ENCODE assay signal across 31 cellular contexts in the genomic region with DNA sequence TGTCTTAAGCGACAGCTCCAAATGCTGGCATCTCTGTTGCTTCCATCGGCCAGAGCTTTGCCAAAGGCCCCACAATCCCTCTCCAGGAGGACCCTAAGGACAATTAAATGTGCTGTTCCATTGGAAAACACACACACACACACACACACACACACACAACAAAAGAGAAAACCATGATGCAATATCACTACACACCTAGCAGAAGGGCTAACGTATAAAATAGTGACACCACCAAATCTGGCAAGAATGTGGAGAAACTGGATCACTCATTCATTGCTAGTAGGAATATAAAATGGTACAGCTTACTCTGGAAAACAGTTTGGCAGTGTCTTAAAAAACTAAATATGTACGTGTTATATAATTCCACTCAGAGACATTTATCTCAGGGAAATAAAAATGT.
"Had no signal": no experiment of that assay in that cellular context is flagged by ENCODE, and none has a peak within 500 bp of the region (broad histone marks: within the 10 kb centered on the region; RNA-seq: fewer than 3 reads in every experiment).

No MANE protein-coding gene starts in this region.

- H3K27me3 ChIP-seq: body of pancreas, esophagus muscularis mucosa, gastrocnemius medialis had no signal

- H3K9me3 ChIP-seq: body of pancreas, esophagus muscularis mucosa, gastrocnemius medialis, heart left ventricle had no signal

- H3K36me3 ChIP-seq: esophagus muscularis mucosa, gastrocnemius medialis, heart left ventricle had no signal

- H3K9me3 Mint-ChIP-seq: activated CD8-positive, alpha-beta T cell treated with anti-CD3 and anti-CD28 coated beads for 36 hours; activated T-cell treated with anti-CD3 and anti-CD28 coated beads, Interleukin-2, amount 50 U/mL, for 4 hours; activated T-helper 17 cell treated with anti-CD3 and anti-CD28 coated beads, Interleukin-2, amount 50 U/mL, for 72 hours; T-helper 2 cell treated with Interferon-gamma antibody and Interleukin-4, amounts not matched to agents 5 μg/mL and 100 μg/mL, for 36 hours had no signal

- ATAC-seq: activated CD8-positive, alpha-beta T cell treated with anti-CD3 and anti-CD28 coated beads for 36 hours; activated T-cell treated with anti-CD3 and anti-CD28 coated beads, Interleukin-2, amount 50 U/mL, for 4 hours; activated T-helper 17 cell treated with anti-CD3 and anti-CD28 coated beads, Interleukin-2, amount 50 U/mL, for 72 hours; body of pancreas; foreskin keratinocyte; gastrocnemius medialis; heart left ventricle; T-helper 17 cell had no signal

- FAIRE-seq: colon, endometrium had no signal

- H3K4me1 ChIP-seq: body of pancreas, esophagus muscularis mucosa, foreskin keratinocyte, gastrocnemius medialis, heart left ventricle had no signal

- H3K4me3 ChIP-seq: body of pancreas, esophagus muscularis mucosa, gastrocnemius medialis, heart left ventricle had no signal

- H3K36me3 Mint-ChIP-seq: activated naive CD8-positive, alpha-beta T cell had no signal

- H3K27ac ChIP-seq: body of pancreas, esophagus muscularis mucosa, foreskin keratinocyte, gastrocnemius medialis, heart left ventricle had no signal

- H3K4me3 Mint-ChIP-seq: activated CD8-positive, alpha-beta T cell treated with anti-CD3 and anti-CD28 coated beads for 36 hours; activated naive CD8-positive, alpha-beta T cell; activated T-cell treated with anti-CD3 and anti-CD28 coated beads, Interleukin-2, amount 50 U/mL, for 4 hours; activated T-helper 17 cell treated with anti-CD3 and anti-CD28 coated beads, Interleukin-2, amount 50 U/mL, for 72 hours; T-helper 17 cell; T-helper 2 cell treated with Interferon-gamma antibody and Interleukin-4, amounts not matched to agents 5 μg/mL and 100 μg/mL, for 36 hours had no signal

- DNase-seq: activated CD4-positive, alpha-beta T cell treated with anti-CD3 and anti-CD28 coated beads for 1 hour; activated CD4-positive, alpha-beta T cell treated with anti-CD3 and anti-CD28 coated beads for 48 hours; activated CD4-positive, alpha-beta T cell treated with anti-CD3 and anti-CD28 coated beads, Interleukin-2, amount 50 U/mL, for 1 hour; activated CD4-positive, alpha-beta T cell treated with anti-CD3 and anti-CD28 coated beads, Interleukin-2, amount 50 U/mL, for 48 hours; activated CD8-positive, alpha-beta memory T cell treated with anti-CD3 and anti-CD28 coated beads for 24 hours; activated CD8-positive, alpha-beta T cell treated with anti-CD3 and anti-CD28 coated beads for 36 hours; activated effector memory CD4-positive, alpha-beta T cell treated with Interleukin-2 at 50 U/mL for 16 hours; activated gamma-delta T cell treated with Interleukin-2 at 50 U/mL for 16 hours; activated naive CD4-positive, alpha-beta T cell treated with anti-CD3 and anti-CD28 coated beads, Interleukin-2, amount 50 U/mL, for 16 hours; activated naive CD4-positive, alpha-beta T cell treated with Interleukin-2 at 50 U/mL for 16 hours; activated T-cell treated with anti-CD3 and anti-CD28 coated beads, Interleukin-2, amount 50 U/mL, for 4 hours; amygdala; aorta; body of pancreas; caudate nucleus; cortex of kidney; effector CD8-positive, alpha-beta T cell; erythroblast; foreskin keratinocyte; gastrocnemius medialis; glutamatergic neuron; heart left ventricle; T-helper 1 cell; T-helper 17 cell; T1000 had no signal

- H3K27ac Mint-ChIP-seq: activated CD8-positive, alpha-beta T cell treated with anti-CD3 and anti-CD28 coated beads for 36 hours; activated naive CD8-positive, alpha-beta T cell; activated T-helper 17 cell treated with anti-CD3 and anti-CD28 coated beads, Interleukin-2, amount 50 U/mL, for 72 hours; T-helper 17 cell; T-helper 2 cell treated with Interferon-gamma antibody and Interleukin-4, amounts not matched to agents 5 μg/mL and 100 μg/mL, for 36 hours had no signal

- H3K4me1 Mint-ChIP-seq: activated T-helper 17 cell treated with anti-CD3 and anti-CD28 coated beads, Interleukin-2, amount 50 U/mL, for 72 hours had no signal
